Comparison of ENCODE assay signal across 2 cellular contexts in the genomic region with DNA sequence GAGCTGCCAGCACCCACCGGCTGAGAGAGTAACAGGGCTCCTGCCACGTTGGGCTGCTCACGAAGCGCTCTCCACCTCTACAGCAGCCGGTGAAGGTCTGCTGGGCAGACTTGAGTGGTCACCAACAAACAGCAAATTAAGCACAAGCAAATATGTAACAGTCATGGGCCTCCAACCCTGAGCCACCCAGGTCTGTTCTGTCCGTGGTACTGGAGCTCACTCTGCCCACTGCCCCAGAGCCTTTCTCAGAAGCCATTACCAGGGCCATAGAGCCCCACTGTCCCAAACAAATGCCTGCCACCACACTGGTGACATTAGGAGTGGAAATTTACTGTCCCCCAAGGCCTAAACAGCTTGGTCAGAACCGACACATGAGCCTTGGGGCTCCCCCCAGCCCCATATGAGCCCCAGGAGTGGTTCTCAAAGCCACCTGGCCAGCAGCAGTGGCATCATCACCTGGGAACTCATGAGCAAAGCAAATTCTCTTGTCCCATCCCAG.
TF ChIP-seq lines count a peak whose summit lies in the region.

No MANE protein-coding gene starts in this region.

TF ChIP-seq in HepG2, 621 proteins besides CTCF, POLR2A, EP300 and RAD21 (continues in another document):
- TF ChIP-seq, protein P1, sequence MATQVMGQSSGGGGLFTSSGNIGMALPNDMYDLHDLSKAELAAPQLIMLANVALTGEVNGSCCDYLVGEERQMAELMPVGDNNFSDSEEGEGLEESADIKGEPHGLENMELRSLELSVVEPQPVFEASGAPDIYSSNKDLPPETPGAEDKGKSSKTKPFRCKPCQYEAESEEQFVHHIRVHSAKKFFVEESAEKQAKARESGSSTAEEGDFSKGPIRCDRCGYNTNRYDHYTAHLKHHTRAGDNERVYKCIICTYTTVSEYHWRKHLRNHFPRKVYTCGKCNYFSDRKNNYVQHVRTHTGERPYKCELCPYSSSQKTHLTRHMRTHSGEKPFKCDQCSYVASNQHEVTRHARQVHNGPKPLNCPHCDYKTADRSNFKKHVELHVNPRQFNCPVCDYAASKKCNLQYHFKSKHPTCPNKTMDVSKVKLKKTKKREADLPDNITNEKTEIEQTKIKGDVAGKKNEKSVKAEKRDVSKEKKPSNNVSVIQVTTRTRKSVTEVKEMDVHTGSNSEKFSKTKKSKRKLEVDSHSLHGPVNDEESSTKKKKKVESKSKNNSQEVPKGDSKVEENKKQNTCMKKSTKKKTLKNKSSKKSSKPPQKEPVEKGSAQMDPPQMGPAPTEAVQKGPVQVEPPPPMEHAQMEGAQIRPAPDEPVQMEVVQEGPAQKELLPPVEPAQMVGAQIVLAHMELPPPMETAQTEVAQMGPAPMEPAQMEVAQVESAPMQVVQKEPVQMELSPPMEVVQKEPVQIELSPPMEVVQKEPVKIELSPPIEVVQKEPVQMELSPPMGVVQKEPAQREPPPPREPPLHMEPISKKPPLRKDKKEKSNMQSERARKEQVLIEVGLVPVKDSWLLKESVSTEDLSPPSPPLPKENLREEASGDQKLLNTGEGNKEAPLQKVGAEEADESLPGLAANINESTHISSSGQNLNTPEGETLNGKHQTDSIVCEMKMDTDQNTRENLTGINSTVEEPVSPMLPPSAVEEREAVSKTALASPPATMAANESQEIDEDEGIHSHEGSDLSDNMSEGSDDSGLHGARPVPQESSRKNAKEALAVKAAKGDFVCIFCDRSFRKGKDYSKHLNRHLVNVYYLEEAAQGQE (IDR thresholded peaks at IDR 0.05; ENCODE audit: borderline replicate concordance in 1 of 2, low read depth in 1 of 2, low read length in 2 of 2): peak; percentile 4 to 76; a peak in 3 of 4 replicates
- TF ChIP-seq, protein P2, sequence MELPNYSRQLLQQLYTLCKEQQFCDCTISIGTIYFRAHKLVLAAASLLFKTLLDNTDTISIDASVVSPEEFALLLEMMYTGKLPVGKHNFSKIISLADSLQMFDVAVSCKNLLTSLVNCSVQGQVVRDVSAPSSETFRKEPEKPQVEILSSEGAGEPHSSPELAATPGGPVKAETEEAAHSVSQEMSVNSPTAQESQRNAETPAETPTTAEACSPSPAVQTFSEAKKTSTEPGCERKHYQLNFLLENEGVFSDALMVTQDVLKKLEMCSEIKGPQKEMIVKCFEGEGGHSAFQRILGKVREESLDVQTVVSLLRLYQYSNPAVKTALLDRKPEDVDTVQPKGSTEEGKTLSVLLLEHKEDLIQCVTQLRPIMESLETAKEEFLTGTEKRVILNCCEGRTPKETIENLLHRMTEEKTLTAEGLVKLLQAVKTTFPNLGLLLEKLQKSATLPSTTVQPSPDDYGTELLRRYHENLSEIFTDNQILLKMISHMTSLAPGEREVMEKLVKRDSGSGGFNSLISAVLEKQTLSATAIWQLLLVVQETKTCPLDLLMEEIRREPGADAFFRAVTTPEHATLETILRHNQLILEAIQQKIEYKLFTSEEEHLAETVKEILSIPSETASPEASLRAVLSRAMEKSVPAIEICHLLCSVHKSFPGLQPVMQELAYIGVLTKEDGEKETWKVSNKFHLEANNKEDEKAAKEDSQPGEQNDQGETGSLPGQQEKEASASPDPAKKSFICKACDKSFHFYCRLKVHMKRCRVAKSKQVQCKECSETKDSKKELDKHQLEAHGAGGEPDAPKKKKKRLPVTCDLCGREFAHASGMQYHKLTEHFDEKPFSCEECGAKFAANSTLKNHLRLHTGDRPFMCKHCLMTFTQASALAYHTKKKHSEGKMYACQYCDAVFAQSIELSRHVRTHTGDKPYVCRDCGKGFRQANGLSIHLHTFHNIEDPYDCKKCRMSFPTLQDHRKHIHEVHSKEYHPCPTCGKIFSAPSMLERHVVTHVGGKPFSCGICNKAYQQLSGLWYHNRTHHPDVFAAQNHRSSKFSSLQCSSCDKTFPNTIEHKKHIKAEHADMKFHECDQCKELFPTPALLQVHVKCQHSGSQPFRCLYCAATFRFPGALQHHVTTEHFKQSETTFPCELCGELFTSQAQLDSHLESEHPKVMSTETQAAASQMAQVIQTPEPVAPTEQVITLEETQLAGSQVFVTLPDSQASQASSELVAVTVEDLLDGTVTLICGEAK (IDR thresholded peaks at IDR 0.05): no peak
- TF ChIP-seq, protein P2 (CRISPR knock-in tag; IDR thresholded peaks at IDR 0.05): no peak
- TF ChIP-seq KDM5A (IDR thresholded peaks at IDR 0.05; ENCODE audit: borderline replicate concordance, low read length): no peak

TF ChIP-seq in H1, 55 proteins besides CTCF, POLR2A, EP300 and RAD21:
- no peak for TF ChIP-seq EGR1 (IDR thresholded peaks at IDR 0.05; ENCODE audit: borderline replicate concordance, low read depth, low read length)
- peak; percentile 53; the same call in 1 of the 2 replicates for TF ChIP-seq POLR2AphosphoS5 (IDR thresholded peaks at IDR 0.05; ENCODE audit: low read depth, low read length)
